11 cellular contexts compared by ENCODE assay signal in genomic region chr4:77921701-77922100, GRCh38. TPM values are rescaled to one million over a fixed set of nuclear protein-coding genes. Genes with fewer than 3 reads are reported as not detected.
DNase-seq lines count a peak whose midpoint lies in the region; ATAC-seq, FAIRE-seq and TF ChIP-seq lines count a peak whose summit lies in the region.
"Had no signal": no experiment of that assay in that cellular context is flagged by ENCODE, and none has a peak within 500 bp of the region (broad histone marks: within the 10 kb centered on the region; RNA-seq: fewer than 3 reads in every experiment).

No MANE protein-coding gene starts in this region.

- CTCF ChIA-PET in A549 (lab: Yijun Ruan, JAX): interaction anchor here (0.7 kb wide), 1 partner anchor 89 kb away, joined by 5 read pairs; no protein-coding TSS in a partner anchor
- CTCF ChIA-PET in HCT116 (lab: Charles Lee): no interaction called here

- 3% methylated on average over 5 of the region's 5 CpGs for WGBS in A549 (ENCODE audit: missing lambda C conversion rate)

- ATAC-seq in A549 (peak; percentile 89 to 99), HCT116 (peak; percentile 94)

- H3K79me2 ChIP-seq in HCT116 (ENCODE audit: insufficient read depth, low read length) (peaks cover 10% of the 10 kb centered on the region; the same call in 1 of the 2 replicates), keratinocyte (ENCODE audit: control insufficient read depth, insufficient read depth, low read length) (no peaks in the 10 kb centered on the region)

- BruUV-seq in HCT116 (replicated peaks; lab: Mats Ljungman, UMichigan): no TSS peak

- FAIRE-seq in A549 (lab: Jason Lieb, UNC) (peak; percentile 18), keratinocyte (lab: Jason Lieb, UNC) (peak; percentile 94)

- H3K4me2 ChIP-seq in A549 (peak overlapping the region; percentile 64), HCT116 (ENCODE audit: low read length) (peak overlapping the region; percentile 65), keratinocyte (ENCODE audit: control insufficient read depth, extremely low read depth, insufficient read depth, low read depth, low read length) (peak overlapping the region; percentile 26)

- no peak for TF ChIP-seq CTCF in A549 (IDR thresholded peaks at IDR 0.05)
- no peak for TF ChIP-seq CTCF in HCT116 (IDR thresholded peaks at IDR 0.05 in 2 of 3, conservative IDR thresholded peaks at IDR 0.05 in 1 of 3; ENCODE audit: borderline replicate concordance in 1 of 3, insufficient read depth in 1 of 3, low read depth in 2 of 3, low read length in 2 of 3)
- no peak for TF ChIP-seq CTCF in keratinocyte (optimal IDR thresholded peaks at IDR 0.05 in 1 of 3, IDR thresholded peaks at IDR 0.05 in 1 of 3, conservative IDR thresholded peaks at IDR 0.05 in 1 of 3; ENCODE audit: extremely low read depth in 1 of 3, insufficient read depth in 2 of 3, low read length in 3 of 3)

- peak overlapping the region; percentile 58 for H3K9ac ChIP-seq in HCT116 (ENCODE audit: low read length)
- no peak overlapping the region for H3K9ac ChIP-seq in adipocyte (ENCODE audit: low read length)
- no peak overlapping the region for H3K9ac ChIP-seq in keratinocyte (ENCODE audit: control insufficient read depth, extremely low read depth, insufficient read depth, low read length)

- H3K27ac ChIP-seq in A549 (peak overlapping the region in 1 of 2 experiments; percentile 67; a peak in 3 of 6 replicates), HCT116 (ENCODE audit: low read depth, low read length) (peak overlapping the region; percentile 74), keratinocyte (ENCODE audit: control insufficient read depth, insufficient read depth, low read length) (peak overlapping the region; percentile 76)
- H3K27ac ChIP-seq: thyroid gland had no signal

- TF ChIP-seq RAD21 in A549 (conservative IDR thresholded peaks at IDR 0.05 in 1 of 2, IDR thresholded peaks at IDR 0.05 in 1 of 2): no peak
- TF ChIP-seq RAD21 in HCT116 (IDR thresholded peaks at IDR 0.05; ENCODE audit: low read depth): peak; percentile 19; the same call in 1 of the 2 replicates

- H3K27me3 ChIP-seq in HCT116 (ENCODE audit: insufficient read depth, low read length) (no peaks in the 10 kb centered on the region), adipocyte (replicated peaks; ENCODE audit: control insufficient read depth, insufficient read depth, low read length) (no peaks in the 10 kb centered on the region), keratinocyte (ENCODE audit: control insufficient read depth, extremely low read depth, insufficient read depth, low read length) (no peaks in the 10 kb centered on the region)
- H3K27me3 ChIP-seq: thyroid gland had no signal

- H2AFZ ChIP-seq in HCT116 (ENCODE audit: low read depth, low read length, poor library complexity, severe bottlenecking): no peak overlapping the region
- H2AFZ ChIP-seq in keratinocyte (ENCODE audit: control insufficient read depth, low read length): no peak overlapping the region

- H3K9me3 ChIP-seq in A549 (peaks cover 9% of the 10 kb centered on the region; the same call in 2 of the 3 replicates), HCT116 (ENCODE audit: control insufficient read depth in 1 of 2, insufficient read depth in 1 of 2, low read depth in 1 of 2, low read length in 2 of 2) (no peaks in the 10 kb centered on the region; a peak in 1 of 4 replicates), adipocyte (ENCODE audit: control insufficient read depth, low read length) (peaks cover 13% of the 10 kb centered on the region), keratinocyte (ENCODE audit: control insufficient read depth, low read depth, low read length) (no peaks in the 10 kb centered on the region)
- H3K9me3 ChIP-seq: thyroid gland had no signal

- no peak for TF ChIP-seq POLR2A in A549 (IDR thresholded peaks at IDR 0.05; ENCODE audit: low read length)
- no peak for TF ChIP-seq POLR2A in HCT116 (IDR thresholded peaks at IDR 0.05; ENCODE audit: borderline replicate concordance, extremely low read depth, insufficient read depth, insufficient read length)

- intact Hi-C loops in HCT116 (cut with micrococcal nuclease): no loop called here
- intact Hi-C loops in posterior vena cava (cut with DNase I): no loop called here

- peak; percentile 35 to 81 for DNase-seq in A549 (ENCODE audit: low read depth in 1 of 2, low spot score in 1 of 2)
- DNase-seq in HCT116 (ENCODE audit: low read depth, low spot score): peak; percentile 83
- peak; percentile 82 for DNase-seq in adipocyte (ENCODE audit: low read depth)
- DNase-seq in keratinocyte (ENCODE audit: low read depth, low spot score): peak; percentile 56
- DNase-seq in posterior vena cava (ENCODE audit: low spot score): no peak
- DNase-seq in cerebellar nuclear complex (lab: John Stamatoyannopoulos, UW): no peak
- no peak for DNase-seq in NCI-H187 (lab: John Stamatoyannopoulos, UW)
- DNase-seq in NCI-H1694 treated with DMSO at 0.1 percent for 48 hours (lab: John Stamatoyannopoulos, UW): no peak
- DNase-seq: DND-41, thyroid gland had no signal

- H3K9me2 ChIP-seq in HCT116 (ENCODE audit: insufficient read depth): no peaks in the 10 kb centered on the region

- no peaks in the 10 kb centered on the region for H3K9me1 ChIP-seq in keratinocyte (ENCODE audit: control insufficient read depth, extremely low read depth, insufficient read depth, low read length)

- H3K4me3 ChIP-seq in A549 (no peak overlapping the region), HCT116 (replicated peaks in 1 of 2; ENCODE audit: low read depth in 1 of 2, low read length in 2 of 2) (peak overlapping the region in 1 of 2 experiments; percentile 25; a peak in 2 of 4 replicates), adipocyte (ENCODE audit: low read length) (no peak overlapping the region), keratinocyte (ENCODE audit: control insufficient read depth in 2 of 3, extremely low read depth in 1 of 3, insufficient read depth in 2 of 3, low read depth in 1 of 3, low read length in 3 of 3) (no peak overlapping the region)
- H3K4me3 ChIP-seq: skin epidermis, thyroid gland had no signal

- dilution Hi-C loops in keratinocyte (cut with MboI; ENCODE audit: extremely low pct_ligation_motif_present, low sequenced_read_pairs): no loop called here

- H3K4me1 ChIP-seq in A549 (peaks cover 26% of the 10 kb centered on the region), HCT116 (ENCODE audit: control insufficient read depth in 1 of 2, insufficient read depth in 2 of 2, low read length in 2 of 2) (peaks cover 34 to 46% of the 10 kb centered on the region in 2 experiments), adipocyte (ENCODE audit: control insufficient read depth, insufficient read depth, low read length) (peaks cover 26% of the 10 kb centered on the region), keratinocyte (ENCODE audit: control insufficient read depth, extremely low read depth, insufficient read depth, low read length) (peaks cover 26% of the 10 kb centered on the region)

- RAD21 ChIA-PET in HCT116 (lab: Charles Lee; ENCODE audit: low non-redundant PET in 1 of 2, low total read pairs in 2 of 2, uncharacterized antibody in 2 of 2, unreplicated experiment in 2 of 2): no interaction called here

- H3K36me3 ChIP-seq in HCT116 (ENCODE audit: control insufficient read depth in 1 of 2, insufficient read depth in 2 of 2, low read length in 2 of 2) (no peaks in the 10 kb centered on the region), adipocyte (ENCODE audit: control insufficient read depth, insufficient read depth, low read length, severe bottlenecking) (peaks cover 7% of the 10 kb centered on the region), keratinocyte (ENCODE audit: control insufficient read depth in 2 of 2, extremely low read depth in 1 of 2, insufficient read depth in 2 of 2, low read length in 2 of 2) (peaks cover 0 to 3% of the 10 kb centered on the region in 2 experiments)
- H3K36me3 ChIP-seq: thyroid gland had no signal

- TF ChIP-seq EP300 in A549 (IDR thresholded peaks at IDR 0.05): no peak

- H4K20me1 ChIP-seq in HCT116 (ENCODE audit: insufficient read depth) (no peaks in the 10 kb centered on the region), keratinocyte (ENCODE audit: control insufficient read depth, extremely low read depth, insufficient read depth, low read length) (no peaks in the 10 kb centered on the region)

- POLR2A ChIA-PET in A549 (lab: Yijun Ruan, JAX): no interaction called here
- POLR2A ChIA-PET in HCT116 (lab: Charles Lee): no interaction called here

TF ChIP-seq in A549, 52 proteins besides CTCF, POLR2A, EP300 and RAD21 (continues in another document):
- TF ChIP-seq ESRRA (IDR thresholded peaks at IDR 0.05; ENCODE audit: borderline replicate concordance, low read length) (no peak), JUNB (IDR thresholded peaks at IDR 0.05) (peak; percentile 68), TP53 (CRISPR knock-in tag; IDR thresholded peaks at IDR 0.05) (no peak), MAX (IDR thresholded peaks at IDR 0.05) (peak; percentile 42)

TF ChIP-seq in HCT116, 20 proteins besides CTCF, POLR2A, EP300 and RAD21 (continues in another document):
- peak; percentile 99 for TF ChIP-seq JUND (IDR thresholded peaks at IDR 0.05)
- peak; percentile 66 for TF ChIP-seq SIN3A (IDR thresholded peaks at IDR 0.05; ENCODE audit: low read depth)
- peak; percentile 43; the same call in 1 of the 2 replicates for TF ChIP-seq EGR1 (IDR thresholded peaks at IDR 0.05; ENCODE audit: low read depth)
- peak; percentile 59 for TF ChIP-seq MAX (IDR thresholded peaks at IDR 0.05)
- no peak for TF ChIP-seq EZH2 (IDR thresholded peaks at IDR 0.05)
- TF ChIP-seq ZFX (IDR thresholded peaks at IDR 0.05): no peak
- TF ChIP-seq ELF1 (IDR thresholded peaks at IDR 0.05; ENCODE audit: borderline replicate concordance, low read depth): peak; percentile 29
- TF ChIP-seq SRF (IDR thresholded peaks at IDR 0.05; ENCODE audit: low read depth): peak; percentile 81

RNA-seq across cellular contexts. Expression of gene MRPL1, which starts 59.1 kb away (rescaled TPM):
- polyA plus RNA-seq in A549 (2011; rRNA removed): 35.8 and 62.3 TPM in 2 replicates
- polyA plus RNA-seq in A549 (2012; cell fraction: cytosol; rRNA removed): 9.0 and 15.4 TPM in 2 replicates
- 3.5 and 3.8 TPM in 2 replicates for polyA plus RNA-seq in A549 (2012; cell fraction: nucleus; rRNA removed)
- polyA plus RNA-seq in A549 (2017; fragmentation: RNase III; extraction: RNeasy Plus Mini Kit Qiagen cat#74134 plus additional on column Dnase treatment): 24.6 to 30.0 TPM (median 27.7 TPM) in 3 replicates
- polyA minus RNA-seq in A549 (2011; rRNA and poly(A)+ RNA removed): 3.9 and 4.4 TPM in 2 replicates
- total RNA-seq in HCT116 (2021; ENCODE audit: unreplicated experiment): 54.9 TPM
- polyA plus RNA-seq in HCT116 (2012): 12.5 and 22.4 TPM in 2 replicates
- 30.7 to 71.4 TPM (median 31.6 TPM) in 3 replicates for polyA plus RNA-seq in keratinocyte
- polyA plus RNA-seq in keratinocyte (2011; ENCODE audit: low read depth): 10.2 TPM
- polyA plus RNA-seq in keratinocyte (2011; cell fraction: cytosol; rRNA removed): 32.6 and 45.4 TPM in 2 replicates
- polyA plus RNA-seq in keratinocyte (2011; cell fraction: nucleus; rRNA removed): 18.6 and 32.0 TPM in 2 replicates
- 20.1 and 35.7 TPM in 2 replicates for polyA plus RNA-seq in keratinocyte (2012; ENCODE audit: low replicate concordance)
- polyA minus RNA-seq in keratinocyte: 2.2 to 14.3 TPM (median 6.2 TPM) in 3 replicates
- 13.6 TPM for polyA minus RNA-seq in keratinocyte (2011; cell fraction: cytosol; rRNA and poly(A)+ RNA removed)
- polyA minus RNA-seq in keratinocyte (2011; cell fraction: nucleus; rRNA and poly(A)+ RNA removed): 2.4 and 10.4 TPM in 2 replicates
- total RNA-seq in posterior vena cava: 10 to 100 TPM; 38.4 to 45.3 TPM

Comparison
In these comparisons a context has a peak if more than half of its experiments do, and no peak if none do; other contexts are left out.
1. DNase-seq: peak in A549 (2 of 2), HCT116 (single experiment), adipocyte (single experiment) and keratinocyte (single experiment); none in posterior vena cava (single experiment), cerebellar nuclear complex (0 of 2), NCI-H187 (0 of 2) and NCI-H1694 treated with DMSO at 0.1 percent for 48 hours (single experiment).
2. Of the 6 proteins assayed by ChIP-seq in both A549 and HCT116: peak only in A549: none; only in HCT116: CEBPB and RAD21; in both: MAX; in neither: 3.
3. Peak in every context shown above with its lines, with median percentiles within 50 percentile points of each other: H3K4me2 ChIP-seq.